Comparison of ENCODE assay signal across 16 cellular contexts in the genomic region with DNA sequence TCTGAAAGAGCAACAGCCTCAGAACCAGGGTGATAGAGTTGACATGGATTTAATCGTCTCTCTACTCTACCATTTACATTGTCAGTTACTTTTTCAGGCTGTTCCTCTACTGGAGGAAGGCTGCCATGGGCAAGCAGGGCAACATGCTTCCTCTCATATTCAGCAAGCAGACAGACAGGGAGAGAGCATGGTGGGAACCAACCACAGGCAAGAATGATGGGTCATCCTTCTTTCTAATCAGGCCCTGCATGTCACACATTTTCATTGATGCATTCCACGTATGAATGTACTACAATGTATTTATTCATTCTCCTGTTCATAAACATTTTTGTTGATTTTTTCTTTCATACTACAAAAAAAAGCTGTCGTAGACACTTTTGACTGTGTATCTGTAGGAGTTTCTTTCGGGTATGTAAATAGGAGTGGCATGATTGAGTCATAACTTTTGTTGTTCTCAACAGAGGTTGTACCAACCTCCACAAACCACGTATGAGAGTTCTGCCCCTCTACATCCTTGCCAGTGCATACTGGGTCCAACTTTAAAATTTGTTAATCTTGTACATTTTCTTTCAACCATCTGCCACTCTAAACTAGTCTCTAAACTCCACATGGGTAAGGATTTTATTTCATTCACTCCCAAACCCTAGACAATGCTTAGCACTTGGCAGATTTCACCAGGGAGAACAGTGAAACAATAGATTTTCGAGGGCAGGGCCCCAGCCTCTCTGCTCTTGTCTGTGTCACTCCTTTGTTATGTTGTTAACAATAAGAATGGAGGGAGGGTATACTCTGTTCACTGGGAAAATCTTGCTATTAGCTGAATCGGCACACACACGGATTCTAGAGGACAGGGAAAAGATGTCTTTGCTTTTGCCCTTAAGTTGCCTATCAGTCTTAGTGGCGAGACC. TPM values are rescaled to one million over a fixed set of nuclear protein-coding genes. Genes with fewer than 3 reads are reported as not detected.
DNase-seq lines count a peak whose midpoint lies in the region; ATAC-seq and TF ChIP-seq lines count a peak whose summit lies in the region.
"Had no signal": no experiment of that assay in that cellular context is flagged by ENCODE, and none has a peak within 500 bp of the region (broad histone marks: within the 10 kb centered on the region; RNA-seq: fewer than 3 reads in every experiment).

No MANE protein-coding gene starts in this region.

- TF ChIP-seq CTCF in C4-2B (conservative IDR thresholded peaks at IDR 0.05) (no peak), PC-3 (conservative IDR thresholded peaks at IDR 0.05; ENCODE audit: low read depth, low read length) (no peak), neural progenitor cell (IDR thresholded peaks at IDR 0.05) (no peak), SK-N-SH (IDR thresholded peaks at IDR 0.05) (no peak)

- H3K4me3 ChIP-seq in PC-3 (ENCODE audit: low read length) (no peak overlapping the region), neural progenitor cell (no peak overlapping the region), SK-N-SH (ENCODE audit: low read depth in 2 of 2, low read length in 1 of 2) (no peak overlapping the region)
- H3K4me3 ChIP-seq: lung had no signal

- CTCF ChIA-PET in PC-3 (lab: Charles Lee), result no interaction called here
- CTCF ChIA-PET in SK-N-SH (lab: Yijun Ruan, JAX), result interaction anchor here (0.6 to 1.7 kb wide), 4 partner anchors 7 to 54 kb away, joined by 3 to 10 read pairs (median 3); no protein-coding TSS in a partner anchor

- H3F3A ChIP-seq in PC-3 (ENCODE audit: low read length, unreplicated experiment) (no peaks in the 10 kb centered on the region), neural progenitor cell (ENCODE audit: low read depth) (peaks cover 15% of the 10 kb centered on the region), SK-N-SH (replicated peaks; ENCODE audit: insufficient read depth) (no peaks in the 10 kb centered on the region)

- peak overlapping the region; percentile 18; the same call in 1 of the 2 replicates for H3K9ac ChIP-seq in PC-3 (ENCODE audit: low read length)
- H3K9ac ChIP-seq in neural progenitor cell, result no peak overlapping the region
- no peak overlapping the region for H3K9ac ChIP-seq in SK-N-SH

- peaks cover 2% of the 10 kb centered on the region for H3K27me3 Mint-ChIP-seq in neural progenitor cell (ENCODE audit: insufficient read depth, low read depth)

- H3K36me3 ChIP-seq in PC-3 (ENCODE audit: low read depth, low read length) (no peaks in the 10 kb centered on the region), neural progenitor cell (no peaks in the 10 kb centered on the region), SK-N-SH (replicated peaks in 1 of 2; ENCODE audit: control insufficient read depth in 1 of 2, insufficient read depth in 2 of 2, low read length in 1 of 2) (no peaks in the 10 kb centered on the region)

- peak overlapping the region; percentile 13; the same call in 1 of the 2 replicates for H3K4me2 ChIP-seq in PC-3 (ENCODE audit: low read length)
- H3K4me2 ChIP-seq in neural progenitor cell, result peak overlapping the region; percentile 43
- no peak overlapping the region for H3K4me2 ChIP-seq in SK-N-SH

- H3K9me3 Mint-ChIP-seq in neural progenitor cell, result no peaks in the 10 kb centered on the region
- H3K9me3 Mint-ChIP-seq: immature natural killer cell had no signal

- no peaks in the 10 kb centered on the region for H3K79me2 ChIP-seq in PC-3 (ENCODE audit: low read length)
- no peaks in the 10 kb centered on the region for H3K79me2 ChIP-seq in neural progenitor cell (ENCODE audit: low read depth)
- H3K79me2 ChIP-seq in SK-N-SH (ENCODE audit: insufficient read depth), result no peaks in the 10 kb centered on the region

- no peaks in the 10 kb centered on the region for H3K36me3 Mint-ChIP-seq in neural progenitor cell
- H3K36me3 Mint-ChIP-seq: immature natural killer cell had no signal

- H4K20me1 ChIP-seq in PC-3 (ENCODE audit: low read length), result no peaks in the 10 kb centered on the region
- H4K20me1 ChIP-seq in neural progenitor cell (ENCODE audit: low read depth), result no peaks in the 10 kb centered on the region
- H4K20me1 ChIP-seq in SK-N-SH (ENCODE audit: insufficient read depth), result no peaks in the 10 kb centered on the region

- TF ChIP-seq EP300 in SK-N-SH (IDR thresholded peaks at IDR 0.05; ENCODE audit: borderline replicate concordance in 1 of 2, low read depth in 1 of 2, low read length in 1 of 2), result no peak

- no peaks in the 10 kb centered on the region for H3K9me3 ChIP-seq in PC-3 (ENCODE audit: low read length)
- H3K9me3 ChIP-seq in neural progenitor cell (ENCODE audit: low read depth), result no peaks in the 10 kb centered on the region
- H3K9me3 ChIP-seq in SK-N-SH, result no peaks in the 10 kb centered on the region
- H3K9me3 ChIP-seq: Caco-2 had no signal

- BruUV-seq in PC-3 (replicated peaks; lab: Mats Ljungman, UMichigan), result no TSS peak

- intact Hi-C loops in PC-3 (cut with micrococcal nuclease), result no loop called here

- H3K27ac ChIP-seq in C4-2B (peak overlapping the region; percentile 58; the same call in 1 of the 2 replicates), PC-3 (ENCODE audit: low read length) (peak overlapping the region; percentile 21; the same call in 1 of the 2 replicates), neural progenitor cell (no peak overlapping the region), SK-N-SH (ENCODE audit: low read depth in 2 of 2, low read length in 1 of 2) (no peak overlapping the region)
- H3K27ac ChIP-seq: RWPE1 had no signal

- H2AFZ ChIP-seq in PC-3 (ENCODE audit: low read length) (no peak overlapping the region; the same call in 1 of the 2 replicates), neural progenitor cell (replicated peaks) (peak overlapping the region; percentile 0), SK-N-SH (ENCODE audit: low read depth) (no peak overlapping the region)

- no peak for TF ChIP-seq RAD21 in SK-N-SH (IDR thresholded peaks at IDR 0.05; ENCODE audit: low read length)

- ATAC-seq in PC-3 (peak; percentile 87), esophagus mucosa (peak; percentile 79)
- ATAC-seq: naive thymus-derived CD8-positive, alpha-beta T cell had no signal

- H3K4me1 Mint-ChIP-seq in neural progenitor cell, result peaks cover 2% of the 10 kb centered on the region
- H3K4me1 Mint-ChIP-seq: immature natural killer cell; naive thymus-derived CD8-positive, alpha-beta T cell had no signal

- no peaks in the 10 kb centered on the region for H3K9me2 ChIP-seq in PC-3 (replicated peaks; ENCODE audit: low read length)
- H3K9me2 ChIP-seq in SK-N-SH, result no peaks in the 10 kb centered on the region

- peak overlapping the region; percentile 51 for H3K27ac Mint-ChIP-seq in neural progenitor cell
- H3K27ac Mint-ChIP-seq: B cell; immature natural killer cell; naive thymus-derived CD8-positive, alpha-beta T cell had no signal

- WGBS in SK-N-SH (ENCODE audit: low lambda C conversion rate), result 64% methylated on average over 9 of the region's 9 CpGs

- peaks cover 11% of the 10 kb centered on the region; the same call in 1 of the 2 replicates for H3K4me1 ChIP-seq in PC-3 (ENCODE audit: insufficient read depth, low read length)
- H3K4me1 ChIP-seq in neural progenitor cell, result peaks cover 17% of the 10 kb centered on the region
- no peaks in the 10 kb centered on the region for H3K4me1 ChIP-seq in SK-N-SH (ENCODE audit: control insufficient read depth in 1 of 2, insufficient read depth in 2 of 2, low read depth in 1 of 2, low read length in 1 of 2)
- H3K4me1 ChIP-seq: Caco-2 had no signal

- no peak overlapping the region for H3K4me3 Mint-ChIP-seq in neural progenitor cell
- H3K4me3 Mint-ChIP-seq: B cell; immature natural killer cell; naive thymus-derived CD8-positive, alpha-beta T cell had no signal

- DNase-seq in PC-3 (peak; percentile 26), neural progenitor cell (ENCODE audit: low spot score) (peak; percentile 52), SK-N-SH (no peak), NCI-H1694 (lab: John Stamatoyannopoulos, UW) (no peak)
- DNase-seq in activated effector memory CD4-positive, alpha-beta T cell treated with Interleukin-2 at 50 U/mL for 16 hours, result no peak
- DNase-seq: activated CD8-positive, alpha-beta memory T cell treated with anti-CD3 and anti-CD28 coated beads for 24 hours; GOT3; naive thymus-derived CD8-positive, alpha-beta T cell; SW 1271 had no signal

- H3K27me3 ChIP-seq in PC-3 (ENCODE audit: low read length), result no peaks in the 10 kb centered on the region
- no peaks in the 10 kb centered on the region for H3K27me3 ChIP-seq in neural progenitor cell
- H3K27me3 ChIP-seq in SK-N-SH (ENCODE audit: insufficient read depth), result no peaks in the 10 kb centered on the region

- POLR2A ChIA-PET in PC-3 (lab: Charles Lee; ENCODE audit: unreplicated experiment), result no interaction called here
- POLR2A ChIA-PET in SK-N-SH (lab: Yijun Ruan, JAX), result no interaction called here

TF ChIP-seq in SK-N-SH, 30 proteins besides CTCF, POLR2A, EP300 and RAD21:
- TF ChIP-seq TAF1 (IDR thresholded peaks at IDR 0.05; ENCODE audit: borderline replicate concordance, low read depth, low read length) (no peak), SIN3A (IDR thresholded peaks at IDR 0.05; ENCODE audit: borderline replicate concordance, low read depth, low read length) (no peak), GABPA (IDR thresholded peaks at IDR 0.05; ENCODE audit: low read depth) (no peak)
- TF ChIP-seq, protein P1, sequence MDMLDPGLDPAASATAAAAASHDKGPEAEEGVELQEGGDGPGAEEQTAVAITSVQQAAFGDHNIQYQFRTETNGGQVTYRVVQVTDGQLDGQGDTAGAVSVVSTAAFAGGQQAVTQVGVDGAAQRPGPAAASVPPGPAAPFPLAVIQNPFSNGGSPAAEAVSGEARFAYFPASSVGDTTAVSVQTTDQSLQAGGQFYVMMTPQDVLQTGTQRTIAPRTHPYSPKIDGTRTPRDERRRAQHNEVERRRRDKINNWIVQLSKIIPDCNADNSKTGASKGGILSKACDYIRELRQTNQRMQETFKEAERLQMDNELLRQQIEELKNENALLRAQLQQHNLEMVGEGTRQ (IDR thresholded peaks at IDR 0.05; ENCODE audit: borderline replicate concordance, low read depth, low read length), result no peak

RNA-seq across cellular contexts. Expression of a gene that starts 58.7 kb away (rescaled TPM):
- total RNA-seq in PC-3 (2014; rRNA removed) (75.3 and 86.2 TPM in 2 replicates), esophagus mucosa (36.3 TPM), neural progenitor cell (ENCODE audit: low replicate concordance) (70.5 and 138 TPM in 2 replicates)
- 121 and 135 TPM in 2 replicates for polyA plus RNA-seq in SK-N-SH (2012; rRNA removed)
- 189 and 192 TPM in 2 replicates for polyA plus RNA-seq in SK-N-SH (2012; cell fraction: cytosol; rRNA removed)
- polyA plus RNA-seq in SK-N-SH (2012; cell fraction: nucleus; rRNA removed), result 30.0 and 38.6 TPM in 2 replicates

RNA-seq across cellular contexts. Expression of a gene that starts 59.1 kb away (rescaled TPM):
- total RNA-seq in PC-3 (2014; rRNA removed) (60.9 and 63.1 TPM in 2 replicates), esophagus mucosa (17.6 TPM), neural progenitor cell (ENCODE audit: low replicate concordance) (76.8 and 111 TPM in 2 replicates)
- polyA plus RNA-seq in SK-N-SH (2012; rRNA removed), result 13.9 and 35.3 TPM in 2 replicates
- polyA plus RNA-seq in SK-N-SH (2012; cell fraction: cytosol; rRNA removed), result 27.0 and 56.3 TPM in 2 replicates
- polyA plus RNA-seq in SK-N-SH (2012; cell fraction: nucleus; rRNA removed), result 8.4 and 12.8 TPM in 2 replicates

Comparison
In these comparisons a context has a peak if more than half of its experiments do, and no peak if none do; other contexts are left out.
1. H3K27ac ChIP-seq: peak in C4-2B (single experiment) and PC-3 (single experiment); none in neural progenitor cell (single experiment) and SK-N-SH (0 of 2).
2. DNase-seq: peak in PC-3 (single experiment) and neural progenitor cell (single experiment); none in SK-N-SH (single experiment), NCI-H1694 (single experiment) and activated effector memory CD4-positive, alpha-beta T cell treated with Interleukin-2 at 50 U/mL for 16 hours (single experiment).